Comparison of ENCODE assay signal across 1 cellular context in the genomic region with DNA sequence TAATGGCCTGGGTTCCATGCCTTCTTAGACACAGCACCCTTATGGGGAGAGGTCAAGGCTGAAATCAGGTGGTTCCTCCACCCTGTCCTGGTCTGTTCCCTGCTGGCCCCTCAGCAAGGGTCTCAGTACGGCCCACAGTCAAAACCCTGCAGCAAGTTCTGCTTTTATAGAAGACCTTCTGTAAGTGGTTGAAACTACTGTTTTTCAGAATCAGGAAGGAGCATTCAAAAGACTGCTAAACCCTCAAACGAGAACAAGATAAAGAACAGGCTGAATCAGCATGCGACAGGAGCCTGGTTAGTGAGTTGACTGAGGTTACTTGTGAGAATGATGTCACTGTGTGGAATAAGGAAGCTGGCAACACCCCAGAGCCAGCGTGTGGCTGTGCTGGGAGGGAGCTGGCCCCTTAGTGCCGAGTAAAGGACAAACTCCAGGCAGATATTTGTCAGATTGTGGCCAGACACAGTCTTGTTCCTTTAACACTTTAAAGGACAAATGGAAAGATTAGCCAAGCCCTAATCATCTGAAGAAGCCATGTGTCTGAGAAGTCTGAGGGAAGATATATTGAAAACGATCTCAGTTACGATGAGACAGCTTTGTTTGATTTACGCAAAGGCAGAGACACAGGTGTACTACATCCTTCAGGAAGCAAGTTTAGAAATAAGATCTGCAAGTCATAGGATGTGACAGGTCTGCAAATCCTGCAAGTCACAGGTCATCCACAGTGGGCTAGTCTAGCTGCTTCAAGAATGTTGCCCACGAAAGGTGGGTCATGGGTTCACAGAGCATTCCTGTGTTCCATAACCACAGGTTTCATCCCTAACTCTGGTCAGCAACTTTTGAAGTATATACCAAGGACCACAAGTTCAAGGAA.
TF ChIP-seq lines count a peak whose summit lies in the region.

No MANE protein-coding gene starts in this region.

TF ChIP-seq in K562, 482 proteins besides CTCF, POLR2A, EP300 and RAD21 (continued from another document and continues in another):
- TF ChIP-seq ZBTB1 (CRISPR knock-in tag; IDR thresholded peaks at IDR 0.05; ENCODE audit: borderline replicate concordance, low read depth) (no peak), KLF6 (CRISPR knock-in tag; IDR thresholded peaks at IDR 0.05; ENCODE audit: borderline replicate concordance) (no peak), PTTG1 (tag; IDR thresholded peaks at IDR 0.05; ENCODE audit: low read depth) (no peak), ZNF431 (CRISPR knock-in tag; IDR thresholded peaks at IDR 0.05) (no peak), STAT5B (CRISPR knock-in tag; IDR thresholded peaks at IDR 0.05) (no peak), TEAD1 (CRISPR knock-in tag; IDR thresholded peaks at IDR 0.05) (0 out of 4 replicates have a peak, but pooled peaks of 1 of the 2 experiments have one; percentile 6), CBX8 (IDR thresholded peaks at IDR 0.05; ENCODE audit: borderline replicate concordance, extremely low read depth, low read depth, low read length, poor library complexity, severe bottlenecking) (no peak), RBM39 (optimal IDR thresholded peaks at IDR 0.05; ENCODE audit: low read depth, low read length) (no peak), SMC3 (conservative IDR thresholded peaks at IDR 0.05; ENCODE audit: insufficient read depth, low read depth, low read length) (no peak), ZNF586 (CRISPR knock-in tag; conservative IDR thresholded peaks at IDR 0.05) (no peak), CXXC5 (CRISPR knock-in tag; IDR thresholded peaks at IDR 0.05) (peak; percentile 56), FOXJ2 (tag; IDR thresholded peaks at IDR 0.05) (no peak), SOX6 (IDR thresholded peaks at IDR 0.05) (peak; percentile 41; the same call in 1 of the 2 replicates), ZNF644 (tag; IDR thresholded peaks at IDR 0.05; ENCODE audit: low read depth) (no peak), NFIC (IDR thresholded peaks at IDR 0.05) (peak; percentile 63), BRF1 (IDR thresholded peaks at IDR 0.05; ENCODE audit: borderline replicate concordance, extremely low read depth, insufficient read length) (no peak), SP2 (IDR thresholded peaks at IDR 0.05; ENCODE audit: extremely low read depth, low read depth, low read length, poor library complexity, severe bottlenecking) (no peak), PRPF4 (IDR thresholded peaks at IDR 0.05; ENCODE audit: insufficient read depth, low read depth, low read length, poor library complexity, severe bottlenecking) (no peak), ATF6 (CRISPR knock-in tag; IDR thresholded peaks at IDR 0.05) (no peak), SMAD1 (IDR thresholded peaks at IDR 0.05; ENCODE audit: low read depth, low read length, partially characterized antibody) (no peak), KLF13 (tag; IDR thresholded peaks at IDR 0.05; ENCODE audit: borderline replicate concordance, low read depth) (no peak), TRIM24 (IDR thresholded peaks at IDR 0.05) (peak in 1 of 2 experiments; percentile 68; a peak in 1 of 4 replicates), SREBF1 (IDR thresholded peaks at IDR 0.05; ENCODE audit: borderline replicate concordance, low read depth, low read length) (no peak), ETS1 (conservative IDR thresholded peaks at IDR 0.05; ENCODE audit: control insufficient read depth, low read depth, low read length) (no peak), NCOA6 (IDR thresholded peaks at IDR 0.05) (no peak), SMAD2 (IDR thresholded peaks at IDR 0.05; ENCODE audit: low read depth, low read length) (no peak), RBM15 (IDR thresholded peaks at IDR 0.05; ENCODE audit: insufficient read depth, low read length) (no peak), ZNF766 (CRISPR knock-in tag; conservative IDR thresholded peaks at IDR 0.05) (peak; percentile 47; the same call in 1 of the 2 replicates), SRSF3 (IDR thresholded peaks at IDR 0.05; ENCODE audit: insufficient read depth, low read length) (no peak), MECOM (CRISPR knock-in tag; IDR thresholded peaks at IDR 0.05) (no peak), MAFG (tag; conservative IDR thresholded peaks at IDR 0.05) (peak; percentile 82), JUN (IDR thresholded peaks at IDR 0.05; ENCODE audit: borderline replicate concordance, low read depth, low read length) (peak; percentile 92), JUN (CRISPR knock-in tag; IDR thresholded peaks at IDR 0.05; ENCODE audit: borderline replicate concordance) (0 out of 2 replicates have a peak, but pooled peaks have one; percentile 2), MEIS2 (IDR thresholded peaks at IDR 0.05; ENCODE audit: partially characterized antibody) (peak; percentile 80), NRF1 (conservative IDR thresholded peaks at IDR 0.05 in 1 of 2, IDR thresholded peaks at IDR 0.05 in 1 of 2) (peak; percentile 22 to 48; a peak in 2 of 4 replicates), GABPB2 (CRISPR knock-in tag; conservative IDR thresholded peaks at IDR 0.05) (no peak), SRF (CRISPR knock-in tag; IDR thresholded peaks at IDR 0.05) (0 out of 4 replicates have a peak, but pooled peaks of 1 of the 2 experiments have one; percentile 27), FOXJ3 (CRISPR knock-in tag; IDR thresholded peaks at IDR 0.05) (no peak), ZNF41 (CRISPR knock-in tag; conservative IDR thresholded peaks at IDR 0.05) (no peak), GABPA (tag; conservative IDR thresholded peaks at IDR 0.05; ENCODE audit: low read depth) (0 out of 2 replicates have a peak, but pooled peaks have one; percentile 33), MAX (CRISPR knock-in tag; IDR thresholded peaks at IDR 0.05) (peak; percentile 50), SIN3A (IDR thresholded peaks at IDR 0.05; ENCODE audit: borderline replicate concordance in 2 of 2, control insufficient read depth in 1 of 2, low read depth in 2 of 2, low read length in 2 of 2) (no peak), ZNF507 (tag; conservative IDR thresholded peaks at IDR 0.05) (no peak), ZNF134 (CRISPR knock-in tag; conservative IDR thresholded peaks at IDR 0.05) (no peak), OTX1 (CRISPR knock-in tag; IDR thresholded peaks at IDR 0.05) (no peak)
- TF ChIP-seq, protein P1, sequence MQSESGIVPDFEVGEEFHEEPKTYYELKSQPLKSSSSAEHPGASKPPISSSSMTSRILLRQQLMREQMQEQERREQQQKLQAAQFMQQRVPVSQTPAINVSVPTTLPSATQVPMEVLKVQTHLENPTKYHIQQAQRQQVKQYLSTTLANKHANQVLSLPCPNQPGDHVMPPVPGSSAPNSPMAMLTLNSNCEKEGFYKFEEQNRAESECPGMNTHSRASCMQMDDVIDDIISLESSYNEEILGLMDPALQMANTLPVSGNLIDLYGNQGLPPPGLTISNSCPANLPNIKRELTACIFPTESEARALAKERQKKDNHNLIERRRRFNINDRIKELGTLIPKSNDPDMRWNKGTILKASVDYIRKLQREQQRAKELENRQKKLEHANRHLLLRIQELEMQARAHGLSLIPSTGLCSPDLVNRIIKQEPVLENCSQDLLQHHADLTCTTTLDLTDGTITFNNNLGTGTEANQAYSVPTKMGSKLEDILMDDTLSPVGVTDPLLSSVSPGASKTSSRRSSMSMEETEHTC (IDR thresholded peaks at IDR 0.05) = no peak
- TF ChIP-seq, protein P2, sequence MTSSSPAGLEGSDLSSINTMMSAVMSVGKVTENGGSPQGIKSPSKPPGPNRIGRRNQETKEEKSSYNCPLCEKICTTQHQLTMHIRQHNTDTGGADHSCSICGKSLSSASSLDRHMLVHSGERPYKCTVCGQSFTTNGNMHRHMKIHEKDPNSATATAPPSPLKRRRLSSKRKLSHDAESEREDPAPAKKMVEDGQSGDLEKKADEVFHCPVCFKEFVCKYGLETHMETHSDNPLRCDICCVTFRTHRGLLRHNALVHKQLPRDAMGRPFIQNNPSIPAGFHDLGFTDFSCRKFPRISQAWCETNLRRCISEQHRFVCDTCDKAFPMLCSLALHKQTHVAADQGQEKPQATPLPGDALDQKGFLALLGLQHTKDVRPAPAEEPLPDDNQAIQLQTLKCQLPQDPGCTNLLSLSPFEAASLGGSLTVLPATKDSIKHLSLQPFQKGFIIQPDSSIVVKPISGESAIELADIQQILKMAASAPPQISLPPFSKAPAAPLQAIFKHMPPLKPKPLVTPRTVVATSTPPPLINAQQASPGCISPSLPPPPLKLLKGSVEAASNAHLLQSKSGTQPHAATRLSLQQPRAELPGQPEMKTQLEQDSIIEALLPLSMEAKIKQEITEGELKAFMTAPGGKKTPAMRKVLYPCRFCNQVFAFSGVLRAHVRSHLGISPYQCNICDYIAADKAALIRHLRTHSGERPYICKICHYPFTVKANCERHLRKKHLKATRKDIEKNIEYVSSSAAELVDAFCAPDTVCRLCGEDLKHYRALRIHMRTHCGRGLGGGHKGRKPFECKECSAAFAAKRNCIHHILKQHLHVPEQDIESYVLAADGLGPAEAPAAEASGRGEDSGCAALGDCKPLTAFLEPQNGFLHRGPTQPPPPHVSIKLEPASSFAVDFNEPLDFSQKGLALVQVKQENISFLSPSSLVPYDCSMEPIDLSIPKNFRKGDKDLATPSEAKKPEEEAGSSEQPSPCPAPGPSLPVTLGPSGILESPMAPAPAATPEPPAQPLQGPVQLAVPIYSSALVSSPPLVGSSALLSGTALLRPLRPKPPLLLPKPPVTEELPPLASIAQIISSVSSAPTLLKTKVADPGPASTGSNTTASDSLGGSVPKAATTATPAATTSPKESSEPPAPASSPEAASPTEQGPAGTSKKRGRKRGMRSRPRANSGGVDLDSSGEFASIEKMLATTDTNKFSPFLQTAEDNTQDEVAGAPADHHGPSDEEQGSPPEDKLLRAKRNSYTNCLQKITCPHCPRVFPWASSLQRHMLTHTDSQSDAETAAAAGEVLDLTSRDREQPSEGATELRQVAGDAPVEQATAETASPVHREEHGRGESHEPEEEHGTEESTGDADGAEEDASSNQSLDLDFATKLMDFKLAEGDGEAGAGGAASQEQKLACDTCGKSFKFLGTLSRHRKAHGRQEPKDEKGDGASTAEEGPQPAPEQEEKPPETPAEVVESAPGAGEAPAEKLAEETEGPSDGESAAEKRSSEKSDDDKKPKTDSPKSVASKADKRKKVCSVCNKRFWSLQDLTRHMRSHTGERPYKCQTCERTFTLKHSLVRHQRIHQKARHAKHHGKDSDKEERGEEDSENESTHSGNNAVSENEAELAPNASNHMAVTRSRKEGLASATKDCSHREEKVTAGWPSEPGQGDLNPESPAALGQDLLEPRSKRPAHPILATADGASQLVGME (CRISPR knock-in tag; IDR thresholded peaks at IDR 0.05) = no peak
- TF ChIP-seq, protein P3, sequence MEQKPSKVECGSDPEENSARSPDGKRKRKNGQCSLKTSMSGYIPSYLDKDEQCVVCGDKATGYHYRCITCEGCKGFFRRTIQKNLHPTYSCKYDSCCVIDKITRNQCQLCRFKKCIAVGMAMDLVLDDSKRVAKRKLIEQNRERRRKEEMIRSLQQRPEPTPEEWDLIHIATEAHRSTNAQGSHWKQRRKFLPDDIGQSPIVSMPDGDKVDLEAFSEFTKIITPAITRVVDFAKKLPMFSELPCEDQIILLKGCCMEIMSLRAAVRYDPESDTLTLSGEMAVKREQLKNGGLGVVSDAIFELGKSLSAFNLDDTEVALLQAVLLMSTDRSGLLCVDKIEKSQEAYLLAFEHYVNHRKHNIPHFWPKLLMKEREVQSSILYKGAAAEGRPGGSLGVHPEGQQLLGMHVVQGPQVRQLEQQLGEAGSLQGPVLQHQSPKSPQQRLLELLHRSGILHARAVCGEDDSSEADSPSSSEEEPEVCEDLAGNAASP (IDR thresholded peaks at IDR 0.05) = no peak
- TF ChIP-seq, protein P4, sequence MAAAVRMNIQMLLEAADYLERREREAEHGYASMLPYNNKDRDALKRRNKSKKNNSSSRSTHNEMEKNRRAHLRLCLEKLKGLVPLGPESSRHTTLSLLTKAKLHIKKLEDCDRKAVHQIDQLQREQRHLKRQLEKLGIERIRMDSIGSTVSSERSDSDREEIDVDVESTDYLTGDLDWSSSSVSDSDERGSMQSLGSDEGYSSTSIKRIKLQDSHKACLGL (CRISPR knock-in tag; IDR thresholded peaks at IDR 0.05; ENCODE audit: borderline replicate concordance, poor library complexity, severe bottlenecking) = no peak
- TF ChIP-seq, protein P5, sequence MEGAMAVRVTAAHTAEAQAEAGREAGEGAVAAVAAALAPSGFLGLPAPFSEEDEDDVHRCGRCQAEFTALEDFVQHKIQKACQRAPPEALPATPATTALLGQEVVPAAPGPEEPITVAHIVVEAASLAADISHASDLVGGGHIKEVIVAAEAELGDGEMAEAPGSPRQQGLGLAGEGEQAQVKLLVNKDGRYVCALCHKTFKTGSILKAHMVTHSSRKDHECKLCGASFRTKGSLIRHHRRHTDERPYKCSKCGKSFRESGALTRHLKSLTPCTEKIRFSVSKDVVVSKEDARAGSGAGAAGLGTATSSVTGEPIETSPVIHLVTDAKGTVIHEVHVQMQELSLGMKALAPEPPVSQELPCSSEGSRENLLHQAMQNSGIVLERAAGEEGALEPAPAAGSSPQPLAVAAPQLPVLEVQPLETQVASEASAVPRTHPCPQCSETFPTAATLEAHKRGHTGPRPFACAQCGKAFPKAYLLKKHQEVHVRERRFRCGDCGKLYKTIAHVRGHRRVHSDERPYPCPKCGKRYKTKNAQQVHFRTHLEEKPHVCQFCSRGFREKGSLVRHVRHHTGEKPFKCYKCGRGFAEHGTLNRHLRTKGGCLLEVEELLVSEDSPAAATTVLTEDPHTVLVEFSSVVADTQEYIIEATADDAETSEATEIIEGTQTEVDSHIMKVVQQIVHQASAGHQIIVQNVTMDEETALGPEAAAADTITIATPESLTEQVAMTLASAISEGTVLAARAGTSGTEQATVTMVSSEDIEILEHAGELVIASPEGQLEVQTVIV (CRISPR knock-in tag; IDR thresholded peaks at IDR 0.05; ENCODE audit: borderline replicate concordance) = no peak
